20 cellular contexts compared by ENCODE assay signal in the genomic region with DNA sequence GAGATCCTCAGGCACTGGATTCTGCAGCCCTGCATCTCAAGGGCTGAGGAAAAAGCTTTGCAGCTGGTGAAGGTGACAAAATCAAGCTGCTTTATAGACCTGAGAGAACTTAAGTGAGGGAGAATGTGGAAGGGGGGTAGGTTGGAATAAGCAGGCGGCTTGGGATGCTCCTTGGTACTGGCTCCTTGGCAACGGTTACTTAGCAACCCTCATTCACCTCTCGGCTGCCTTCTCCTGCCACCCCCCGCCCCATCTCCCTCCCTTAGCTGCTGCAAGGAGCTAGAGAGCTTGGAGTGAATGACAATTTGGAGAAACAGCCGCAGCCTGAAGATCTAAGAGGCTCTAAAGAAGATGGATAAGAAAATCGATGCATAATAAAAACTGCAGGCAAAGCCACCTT. TPM values are rescaled to one million over a fixed set of nuclear protein-coding genes. Genes with fewer than 3 reads are reported as not detected.
DNase-seq lines count a peak whose midpoint lies in the region; TF ChIP-seq lines count a peak whose summit lies in the region.
"Had no signal": no experiment of that assay in that cellular context is flagged by ENCODE, and none has a peak within 500 bp of the region (broad histone marks: within the 10 kb centered on the region; RNA-seq: fewer than 3 reads in every experiment).

No MANE protein-coding gene starts in this region.

- no peak for TF ChIP-seq EP300 in stomach (IDR thresholded peaks at IDR 0.05)

- H3K27me3 ChIP-seq in dorsolateral prefrontal cortex (peaks cover 0 to 8% (median 0%) of the 10 kb centered on the region in 45 donors), smooth muscle cell (ENCODE audit: low read depth) (peaks cover 71% of the 10 kb centered on the region), stomach (peaks cover 0 to 83% (median 7%) of the 10 kb centered on the region in 3 donors)
- H3K27me3 ChIP-seq: SJSA1 had no signal

- no peak overlapping the region for H3K4me3 Mint-ChIP-seq in osteocyte (ENCODE audit: unreplicated experiment)
- H3K4me3 Mint-ChIP-seq: CD4-positive, alpha-beta memory T cell; IgD-negative memory B cell had no signal

- H3K4me1 ChIP-seq in smooth muscle cell (ENCODE audit: low read depth) = no peaks in the 10 kb centered on the region
- no peaks in the 10 kb centered on the region for H3K4me1 ChIP-seq in stomach
- H3K4me1 ChIP-seq: BE2C, HAP-1 had no signal

- H3K4me3 ChIP-seq in dorsolateral prefrontal cortex = no peak overlapping the region
- no peak overlapping the region for H3K4me3 ChIP-seq in smooth muscle cell
- H3K4me3 ChIP-seq in stomach = no peak overlapping the region
- H3K4me3 ChIP-seq: HAP-1, SJSA1 had no signal

- H3K36me3 ChIP-seq in smooth muscle cell (ENCODE audit: low read depth) (no peaks in the 10 kb centered on the region), stomach (no peaks in the 10 kb centered on the region)
- H3K36me3 ChIP-seq: BE2C, HAP-1, SJSA1 had no signal

- H3K9ac ChIP-seq in smooth muscle cell (ENCODE audit: low read depth) = no peak overlapping the region

- H3K27ac ChIP-seq in dorsolateral prefrontal cortex = peak overlapping the region in 23 of 59 donors; percentile 2 to 71 (median 44)
- no peak overlapping the region for H3K27ac ChIP-seq in smooth muscle cell (ENCODE audit: low read depth)
- H3K27ac ChIP-seq in stomach = no peak overlapping the region
- H3K27ac ChIP-seq: RWPE1, SJSA1 had no signal

- H3F3A ChIP-seq in smooth muscle cell (ENCODE audit: low read depth) = no peaks in the 10 kb centered on the region

- no peaks in the 10 kb centered on the region for H3K9me3 ChIP-seq in smooth muscle cell (replicated peaks; ENCODE audit: low read depth)
- H3K9me3 ChIP-seq in stomach = no peaks in the 10 kb centered on the region
- H3K9me3 ChIP-seq: BE2C, HAP-1, SJSA1 had no signal

- H3K27ac Mint-ChIP-seq in osteocyte (ENCODE audit: unreplicated experiment) = no peak overlapping the region
- H3K27ac Mint-ChIP-seq: IgD-negative memory B cell had no signal

- intact Hi-C loops in dorsolateral prefrontal cortex (cut with DNase I) = no loop called here
- intact Hi-C loops in stomach (cut with DNase I; ENCODE audit: low total_unique reads) = no loop called here

- TF ChIP-seq CTCF in dorsolateral prefrontal cortex (IDR thresholded peaks at IDR 0.05 in 54 of 56, conservative IDR thresholded peaks at IDR 0.05 in 2 of 56; ENCODE audit: low read depth in 1 of 56, partially characterized antibody in 56 of 56) = no peak
- no peak for TF ChIP-seq CTCF in smooth muscle cell (IDR thresholded peaks at IDR 0.05; ENCODE audit: borderline replicate concordance, insufficient read depth, poor library complexity, severe bottlenecking)
- no peak for TF ChIP-seq CTCF in stomach (IDR thresholded peaks at IDR 0.05)
- TF ChIP-seq CTCF in osteocyte (IDR thresholded peaks at IDR 0.05) = no peak

- H3K79me2 ChIP-seq in smooth muscle cell (ENCODE audit: low read depth) = no peaks in the 10 kb centered on the region

- no peaks in the 10 kb centered on the region for H3K4me1 Mint-ChIP-seq in osteocyte (ENCODE audit: unreplicated experiment)
- H3K4me1 Mint-ChIP-seq: CD4-positive, alpha-beta memory T cell; IgD-negative memory B cell had no signal

- no peak overlapping the region for H3K4me2 ChIP-seq in smooth muscle cell

- H3K36me3 Mint-ChIP-seq in osteocyte (ENCODE audit: unreplicated experiment) = no peaks in the 10 kb centered on the region
- H3K36me3 Mint-ChIP-seq: CD4-positive, alpha-beta memory T cell; IgD-negative memory B cell had no signal

- 65% methylated on average over 6 of the region's 6 CpGs for WGBS in smooth muscle cell (ENCODE audit: low lambda C conversion rate)
- WGBS in stomach, 5 donors = 46 to 55% (median 49%) methylated on average over 6 of the region's 6 CpGs

- H4K20me1 ChIP-seq in smooth muscle cell (ENCODE audit: low read depth) = no peaks in the 10 kb centered on the region

- H3K9me3 Mint-ChIP-seq in osteocyte (ENCODE audit: unreplicated experiment) = no peaks in the 10 kb centered on the region
- H3K9me3 Mint-ChIP-seq: CD4-positive, alpha-beta memory T cell; IgD-negative memory B cell had no signal

- no peak for TF ChIP-seq POLR2A in stomach (IDR thresholded peaks at IDR 0.05)

- H2AFZ ChIP-seq in smooth muscle cell (ENCODE audit: low read depth) = no peak overlapping the region

- DNase-seq in NCI-H187 treated with DMSO at 0.1 percent for 48 hours (lab: John Stamatoyannopoulos, UW) (peak; percentile 18), NCI-H748 (lab: John Stamatoyannopoulos, UW; ENCODE audit: unreplicated experiment) (peak; percentile 74), dorsolateral prefrontal cortex (peak in 8 of 10 donors; percentile 36 to 70 (median 58)), occipital lobe (lab: John Stamatoyannopoulos, UW) (peak; percentile 5), smooth muscle cell (lab: John Stamatoyannopoulos, UW; ENCODE audit: unreplicated experiment) (no peak), stomach (no peak), osteocyte (ENCODE audit: extremely low spot score, unreplicated experiment) (no peak)
- DNase-seq in activated CD8-positive, alpha-beta memory T cell treated with anti-CD3 and anti-CD28 coated beads, Interleukin-2, amount 50 U/mL, for 4 hours = no peak
- DNase-seq: BE2C; CD4-positive, alpha-beta memory T cell; MV-4-11; NCI-H1694 treated with DMSO at 0.1 percent for 48 hours; NCI-H2171; NCI-H510A treated with DMSO at 0.1 percent for 48 hours; NK-92 treated with Interleukin-12 subunit alpha and Interleukin-12 subunit beta, amount 100 ng/mL, for 24 hours had no signal

- peaks cover 32% of the 10 kb centered on the region for H3K27me3 Mint-ChIP-seq in osteocyte (ENCODE audit: unreplicated experiment)

RNA-seq across cellular contexts. Expression of a gene that starts 44.1 kb away (rescaled TPM):
- 1 to 10 TPM in 52 of 120 experiments, under 1 TPM in 9, not detected in 59; 0.86 to 3.7 (median 1.4) TPM for total RNA-seq in dorsolateral prefrontal cortex
- not detected for total RNA-seq in occipital lobe
- not detected in 2 replicates for total RNA-seq in smooth muscle cell
- not detected in 2 replicates for polyA plus RNA-seq in smooth muscle cell
- not detected for total RNA-seq in stomach
- polyA plus RNA-seq in stomach = not detected
- total RNA-seq in osteocyte = not detected in 2 replicates
- total RNA-seq: CD4-positive, alpha-beta memory T cell; HT1080; SJSA1 had no signal
- polyA plus RNA-seq: CD4-positive, alpha-beta memory T cell; IgD-negative memory B cell had no signal

Comparison
In these comparisons a context has a peak if more than half of its experiments do, and no peak if none do; other contexts are left out.
1. DNase-seq: peak in NCI-H187 treated with DMSO at 0.1 percent for 48 hours (single experiment), NCI-H748 (single experiment), dorsolateral prefrontal cortex (8 of 10) and occipital lobe (single experiment); none in smooth muscle cell (single experiment), stomach (single experiment), osteocyte (single experiment) and activated CD8-positive, alpha-beta memory T cell treated with anti-CD3 and anti-CD28 coated beads, Interleukin-2, amount 50 U/mL, for 4 hours (single experiment).